ENCODE assay signal across 19 cellular contexts in genomic region chr9:636931-637591, GRCh38.
"Had no signal": no experiment of that assay in that cellular context is flagged by ENCODE, and none has a peak within 500 bp of the region (broad histone marks: within the 10 kb centered on the region; RNA-seq: fewer than 3 reads in every experiment).

No MANE protein-coding gene starts in this region.

- H3K4me3 Mint-ChIP-seq: memory B cell, nephron had no signal

- H3K27me3 Mint-ChIP-seq: memory B cell had no signal

- H3K9me3 ChIP-seq: gastroesophageal sphincter, psoas muscle, upper lobe of right lung had no signal

- H3K4me3 ChIP-seq: coronary artery, gastroesophageal sphincter, left ventricle myocardium inferior, psoas muscle, spleen, upper lobe of right lung had no signal

- H3K4me1 ChIP-seq: upper lobe of right lung had no signal

- FAIRE-seq: kidney, TTC549 had no signal

- DNase-seq: activated CD4-positive, alpha-beta T cell treated with anti-CD3 and anti-CD28 coated beads, Interleukin-2, amount 50 U/mL, for 4 hours; activated CD8-positive, alpha-beta memory T cell treated with anti-CD3 and anti-CD28 coated beads, Interleukin-2, amount 50 U/mL, for 48 hours; central memory CD4-positive, alpha-beta T cell; effector CD8-positive, alpha-beta T cell; kidney; left ventricle myocardium inferior; occipital lobe; psoas muscle; spleen; stimulated activated CD4-positive, alpha-beta T cell treated with anti-CD3 and anti-CD28 coated beads, Interleukin-1b, Interleukin-23, amount 100 ng/mL, for 48 hours; stimulated activated naive CD4-positive, alpha-beta T cell; T-helper 2 cell; upper lobe of right lung had no signal

- H3K27me3 ChIP-seq: gastroesophageal sphincter, spleen, upper lobe of right lung had no signal

- H3K27ac ChIP-seq: coronary artery, gastroesophageal sphincter, psoas muscle, spleen, upper lobe of right lung had no signal

- H3K27ac Mint-ChIP-seq: memory B cell, nephron had no signal

- H3K36me3 ChIP-seq: gastroesophageal sphincter, spleen, upper lobe of right lung had no signal

- H3K9me3 Mint-ChIP-seq: memory B cell had no signal

- H3K4me1 Mint-ChIP-seq: memory B cell had no signal

- ATAC-seq: gastroesophageal sphincter, psoas muscle, sciatic nerve, upper lobe of right lung had no signal
